In genomic region chr17:60901222-60901621, GRCh38 we compare ENCODE assay signal across 16 cellular contexts.
DNase-seq lines count a peak whose midpoint lies in the region; ATAC-seq and TF ChIP-seq lines count a peak whose summit lies in the region.
"Had no signal": no experiment of that assay in that cellular context is flagged by ENCODE, and none has a peak within 500 bp of the region (broad histone marks: within the 10 kb centered on the region; RNA-seq: fewer than 3 reads in every experiment).

No MANE protein-coding gene starts in this region.

- no peak overlapping the region for H2AFZ ChIP-seq in PC-3 (ENCODE audit: low read length)

- peaks cover 7% of the 10 kb centered on the region; the same call in 1 of the 2 replicates for H3K36me3 ChIP-seq in PC-3 (ENCODE audit: low read depth, low read length)
- H3K36me3 ChIP-seq: adrenal gland had no signal

- H3K4me3 ChIP-seq in PC-3 (ENCODE audit: low read length), result peak overlapping the region; percentile 8; the same call in 1 of the 2 replicates
- no peak overlapping the region for H3K4me3 ChIP-seq in choroid plexus epithelial cell (ENCODE audit: low read depth, low read length)
- H3K4me3 ChIP-seq: adrenal gland had no signal

- BruUV-seq in PC-3 (replicated peaks; lab: Mats Ljungman, UMichigan), result no TSS peak

- H3K27me3 ChIP-seq in PC-3 (ENCODE audit: low read length), result no peaks in the 10 kb centered on the region
- H3K27me3 ChIP-seq: adrenal gland had no signal

- DNase-seq in NCI-H526 treated with DMSO at 0.1 percent for 48 hours (lab: John Stamatoyannopoulos, UW) (peak; percentile 21), NCI-H526 (lab: John Stamatoyannopoulos, UW) (no peak), PC-3 (peak; percentile 17), choroid plexus epithelial cell (ENCODE audit: low read depth) (peak; percentile 44), osteocyte (ENCODE audit: extremely low spot score, unreplicated experiment) (no peak), AG08395 (ENCODE audit: low spot score) (no peak), SIG-M5 (lab: John Stamatoyannopoulos, UW) (no peak), NCI-H2107 (lab: John Stamatoyannopoulos, UW) (no peak)
- DNase-seq: 8988T; activated CD4-positive, alpha-beta T cell treated with anti-CD3 and anti-CD28 coated beads for 48 hours; adrenal gland; DMS153; effector memory CD8-positive, alpha-beta T cell; NCI-H187; NCI-H446 treated with DMSO at 0.1 percent for 48 hours had no signal

- TF ChIP-seq CTCF in PC-3 (conservative IDR thresholded peaks at IDR 0.05; ENCODE audit: low read depth, low read length), result peak; percentile 46
- TF ChIP-seq CTCF in choroid plexus epithelial cell (conservative IDR thresholded peaks at IDR 0.05; ENCODE audit: low read depth, low read length), result peak; percentile 28
- peak; percentile 18 for TF ChIP-seq CTCF in osteocyte (IDR thresholded peaks at IDR 0.05)

- peak; percentile 14; the same call in 1 of the 2 replicates for ATAC-seq in PC-3
- ATAC-seq: effector memory CD8-positive, alpha-beta T cell had no signal

- H3K27ac Mint-ChIP-seq in osteocyte (ENCODE audit: unreplicated experiment), result peak overlapping the region; percentile 24
- H3K27ac Mint-ChIP-seq: effector memory CD8-positive, alpha-beta T cell had no signal

- CTCF ChIA-PET in PC-3 (lab: Charles Lee), result interaction anchor here (0.6 to 1.1 kb wide), 3 partner anchors 70 to 513 kb away, joined by 3 to 8 read pairs (median 3); no protein-coding TSS in a partner anchor

- no peaks in the 10 kb centered on the region for H3K9me2 ChIP-seq in PC-3 (replicated peaks; ENCODE audit: low read length)

- no peaks in the 10 kb centered on the region for H3K27me3 Mint-ChIP-seq in osteocyte (ENCODE audit: unreplicated experiment)
- H3K27me3 Mint-ChIP-seq: effector memory CD8-positive, alpha-beta T cell had no signal

- peaks cover 27% of the 10 kb centered on the region for H3K4me1 ChIP-seq in PC-3 (ENCODE audit: insufficient read depth, low read length)
- H3K4me1 ChIP-seq: adrenal gland had no signal

- H3K36me3 Mint-ChIP-seq in osteocyte (ENCODE audit: unreplicated experiment), result peaks cover 21% of the 10 kb centered on the region

- H3K9me3 Mint-ChIP-seq in osteocyte (ENCODE audit: unreplicated experiment), result peaks cover 20% of the 10 kb centered on the region

- peak overlapping the region; percentile 65 for H3K4me2 ChIP-seq in PC-3 (ENCODE audit: low read length)

- no peaks in the 10 kb centered on the region for H4K20me1 ChIP-seq in PC-3 (ENCODE audit: low read length)

- H3K9ac ChIP-seq in PC-3 (ENCODE audit: low read length), result peak overlapping the region; percentile 5; the same call in 1 of the 2 replicates

- intact Hi-C loops in PC-3 (cut with micrococcal nuclease), result loop anchor here (1.0 to 5.0 kb wide), 2 partner anchors 181 to 511 kb away; no protein-coding TSS in a partner anchor

- POLR2A ChIA-PET in PC-3 (lab: Charles Lee; ENCODE audit: unreplicated experiment), result interaction anchor here (0.6 kb wide), 1 partner anchor 51 kb away, joined by 4 read pairs; no protein-coding TSS in a partner anchor

- peak overlapping the region; percentile 33 for H3K27ac ChIP-seq in PC-3 (ENCODE audit: low read length)
- H3K27ac ChIP-seq: adrenal gland had no signal

- H3F3A ChIP-seq in PC-3 (ENCODE audit: low read length, unreplicated experiment), result peaks cover 5% of the 10 kb centered on the region

- H3K79me2 ChIP-seq in PC-3 (ENCODE audit: low read length), result no peaks in the 10 kb centered on the region

- H3K9me3 ChIP-seq in PC-3 (ENCODE audit: low read length), result peaks cover 5% of the 10 kb centered on the region; the same call in 1 of the 2 replicates

- no peak overlapping the region for H3K4me3 Mint-ChIP-seq in osteocyte (ENCODE audit: unreplicated experiment)
- H3K4me3 Mint-ChIP-seq: effector memory CD8-positive, alpha-beta T cell; neural crest cell had no signal

- H3K4me1 Mint-ChIP-seq in osteocyte (ENCODE audit: unreplicated experiment), result peaks cover 27% of the 10 kb centered on the region
- H3K4me1 Mint-ChIP-seq: neural crest cell had no signal

Comparison
In these comparisons a context has a peak if more than half of its experiments do, and no peak if none do; other contexts are left out.
1. DNase-seq: peak in NCI-H526 treated with DMSO at 0.1 percent for 48 hours (single experiment), PC-3 (single experiment) and choroid plexus epithelial cell (single experiment); none in NCI-H526 (0 of 2), osteocyte (single experiment), AG08395 (single experiment), SIG-M5 (single experiment) and NCI-H2107 (single experiment).
2. Peak in every context shown above with its lines, with median percentiles within 50 percentile points of each other: CTCF ChIP-seq.